ENCODE assay signal across 20 cellular contexts in the genomic region with DNA sequence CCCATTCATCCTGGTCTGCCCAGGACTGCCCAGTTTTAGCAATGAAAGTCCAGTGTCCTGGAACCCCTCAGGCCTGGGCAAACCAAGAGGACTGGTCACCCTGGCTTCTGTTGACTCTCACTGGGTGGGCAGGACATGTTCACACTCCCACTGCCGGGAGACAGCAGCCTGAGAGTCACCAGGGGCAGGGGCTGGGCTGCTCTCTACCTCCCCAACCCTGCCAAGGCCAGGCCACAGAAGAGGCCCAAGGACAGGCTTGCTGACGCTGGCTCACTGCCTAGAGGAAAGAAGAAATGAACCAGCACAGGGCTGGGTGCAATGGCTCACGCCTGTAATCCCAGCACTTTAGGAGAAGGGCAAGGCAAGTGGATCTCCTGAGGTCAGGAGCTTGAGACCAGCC. TPM values are rescaled to one million over a fixed set of nuclear protein-coding genes. Genes with fewer than 3 reads are reported as not detected.
"Had no signal": no experiment of that assay in that cellular context is flagged by ENCODE, and none has a peak within 500 bp of the region (broad histone marks: within the 10 kb centered on the region; RNA-seq: fewer than 3 reads in every experiment).

No MANE protein-coding gene starts in this region.

- H3K36me3 ChIP-seq: esophagus muscularis mucosa, gastrocnemius medialis, heart right ventricle, tibial artery, upper lobe of left lung, uterus had no signal

- DNase-seq: effector memory CD4-positive, alpha-beta T cell; gastrocnemius medialis; heart right ventricle; islet precursor cell; mammary epithelial cell; mucosa of descending colon; naive thymus-derived CD8-positive, alpha-beta T cell; occipital lobe; stimulated activated CD4-positive, alpha-beta T cell treated with anti-CD3 and anti-CD28 coated beads, Interleukin-2, amount 100 ng/mL, for 24 hours; stimulated activated naive CD4-positive, alpha-beta T cell treated with Interleukin-2 at 50 U/mL for 16 hours; tibial artery; upper lobe of left lung; uterus had no signal

- H3K4me1 ChIP-seq: gastrocnemius medialis, tibial artery, upper lobe of left lung, uterus had no signal

- H3K27me3 ChIP-seq: gastrocnemius medialis, tibial artery, upper lobe of left lung, uterus had no signal

- H3K27ac ChIP-seq: epithelial cell of prostate, esophagus muscularis mucosa, gastrocnemius medialis, heart right ventricle, tibial artery, upper lobe of left lung, uterus had no signal

- H3K9me3 ChIP-seq: esophagus muscularis mucosa, gastrocnemius medialis, heart right ventricle, mucosa of descending colon, tibial artery, upper lobe of left lung, uterus had no signal

- ATAC-seq: gastrocnemius medialis; left lobe of liver; mucosa of descending colon; naive thymus-derived CD8-positive, alpha-beta T cell; sciatic nerve had no signal

- H3K4me3 ChIP-seq: esophagus muscularis mucosa, gastrocnemius medialis, heart right ventricle, mucosa of descending colon, tibial artery, upper lobe of left lung, uterus had no signal

RNA-seq across cellular contexts. Expression of gene C20orf203, which starts 36.9 kb away (rescaled TPM):
- total RNA-seq: fibroblast of villous mesenchyme, gastrocnemius medialis, left lobe of liver, mammary epithelial cell, mesenteric fat pad, pulmonary artery endothelial cell had no signal
- polyA plus RNA-seq: mammary epithelial cell had no signal
